ENCODE assay signal across 19 cellular contexts in genomic region chr18:44735071-44735470, GRCh38.
"Had no signal": no experiment of that assay in that cellular context is flagged by ENCODE, and none has a peak within 500 bp of the region (broad histone marks: within the 10 kb centered on the region; RNA-seq: fewer than 3 reads in every experiment).

No MANE protein-coding gene starts in this region.

- DNase-seq: activated CD4-positive, alpha-beta T cell treated with anti-CD3 and anti-CD28 coated beads, Interleukin-2, amount 10 ng/mL, durations not matched to agents 24 days and 14 days; activated CD8-positive, alpha-beta T cell treated with anti-CD3 and anti-CD28 coated beads, Interleukin-2, amount 10 ng/mL, durations not matched to agents 7 days and 5 days; activated effector memory CD4-positive, alpha-beta T cell treated with Interleukin-2 at 50 U/mL for 16 hours; activated naive CD4-positive, alpha-beta T cell treated with anti-CD3 and anti-CD28 coated beads, Interleukin-2, amount 10 ng/mL, durations not matched to agents 7 days and 5 days; activated T-cell treated with anti-CD3 and anti-CD28 coated beads, Interleukin-2, amount 50 U/mL, for 24 hours; aorta; effector CD8-positive, alpha-beta T cell; gastrocnemius medialis; heart left ventricle; left lung; mammary epithelial cell; midbrain; nephron progenitor cell; occipital lobe; posterior cingulate gyrus; retina; stimulated activated naive CD4-positive, alpha-beta T cell treated with Interleukin-2 at 50 U/mL for 16 hours; thyroid gland had no signal

- H3K9me3 ChIP-seq: gastrocnemius medialis, heart left ventricle, left lung, thyroid gland had no signal

- H3K27me3 ChIP-seq: gastrocnemius medialis, thyroid gland had no signal

- H3K9me3 Mint-ChIP-seq: activated CD4-positive, alpha-beta T cell treated with anti-CD3 and anti-CD28 coated beads, Interleukin-2, amount 10 ng/mL, durations not matched to agents 24 days and 14 days; activated naive CD4-positive, alpha-beta T cell treated with anti-CD3 and anti-CD28 coated beads, Interleukin-2, amount 10 ng/mL, durations not matched to agents 7 days and 5 days; activated T-cell treated with anti-CD3 and anti-CD28 coated beads, Interleukin-2, amount 50 U/mL, for 24 hours; dendritic cell treated with granulocyte-macrophage colony-stimulating factor and Interleukin-4, amounts not matched to agents 40 ng/mL and 50 ng/mL, for 4 days; nephron progenitor cell had no signal

- H3K27ac Mint-ChIP-seq: activated CD4-positive, alpha-beta T cell treated with anti-CD3 and anti-CD28 coated beads, Interleukin-2, amount 10 ng/mL, durations not matched to agents 24 days and 14 days; activated CD8-positive, alpha-beta T cell treated with anti-CD3 and anti-CD28 coated beads, Interleukin-2, amount 10 ng/mL, durations not matched to agents 7 days and 5 days; activated naive CD4-positive, alpha-beta T cell treated with anti-CD3 and anti-CD28 coated beads, Interleukin-2, amount 10 ng/mL, durations not matched to agents 7 days and 5 days; activated T-cell treated with anti-CD3 and anti-CD28 coated beads, Interleukin-2, amount 50 U/mL, for 24 hours; dendritic cell treated with granulocyte-macrophage colony-stimulating factor and Interleukin-4, amounts not matched to agents 40 ng/mL and 50 ng/mL, for 4 days; nephron progenitor cell had no signal

- H3K4me3 ChIP-seq: gastrocnemius medialis, heart left ventricle, left lung, thyroid gland had no signal

- H3K36me3 ChIP-seq: gastrocnemius medialis, heart left ventricle, left lung, thyroid gland had no signal

- H3K27ac ChIP-seq: heart left ventricle, left lung, thyroid gland had no signal

- H3K4me3 Mint-ChIP-seq: activated CD4-positive, alpha-beta T cell treated with anti-CD3 and anti-CD28 coated beads, Interleukin-2, amount 10 ng/mL, durations not matched to agents 24 days and 14 days; activated CD8-positive, alpha-beta T cell treated with anti-CD3 and anti-CD28 coated beads, Interleukin-2, amount 10 ng/mL, durations not matched to agents 7 days and 5 days; activated naive CD4-positive, alpha-beta T cell treated with anti-CD3 and anti-CD28 coated beads, Interleukin-2, amount 10 ng/mL, durations not matched to agents 7 days and 5 days; activated T-cell treated with anti-CD3 and anti-CD28 coated beads, Interleukin-2, amount 50 U/mL, for 24 hours; dendritic cell treated with granulocyte-macrophage colony-stimulating factor and Interleukin-4, amounts not matched to agents 40 ng/mL and 50 ng/mL, for 4 days; nephron progenitor cell had no signal
